In genomic region chr2:212815453-212815852, GRCh38 we compare ENCODE assay signal across 1 cellular context.
TF ChIP-seq lines count a peak whose summit lies in the region.

No MANE protein-coding gene starts in this region.

TF ChIP-seq in SK-N-SH, 30 proteins besides CTCF, POLR2A, EP300 and RAD21 (continued from another document):
- TF ChIP-seq ZBTB33 (IDR thresholded peaks at IDR 0.05; ENCODE audit: borderline replicate concordance, low read depth) = no peak
- no peak for TF ChIP-seq RFX5 (IDR thresholded peaks at IDR 0.05; ENCODE audit: low read length)
- TF ChIP-seq, protein P1, sequence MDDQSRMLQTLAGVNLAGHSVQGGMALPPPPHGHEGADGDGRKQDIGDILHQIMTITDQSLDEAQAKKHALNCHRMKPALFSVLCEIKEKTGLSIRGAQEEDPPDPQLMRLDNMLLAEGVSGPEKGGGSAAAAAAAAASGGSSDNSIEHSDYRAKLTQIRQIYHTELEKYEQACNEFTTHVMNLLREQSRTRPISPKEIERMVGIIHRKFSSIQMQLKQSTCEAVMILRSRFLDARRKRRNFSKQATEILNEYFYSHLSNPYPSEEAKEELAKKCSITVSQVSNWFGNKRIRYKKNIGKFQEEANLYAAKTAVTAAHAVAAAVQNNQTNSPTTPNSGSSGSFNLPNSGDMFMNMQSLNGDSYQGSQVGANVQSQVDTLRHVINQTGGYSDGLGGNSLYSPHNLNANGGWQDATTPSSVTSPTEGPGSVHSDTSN (IDR thresholded peaks at IDR 0.05) = no peak
